ENCODE assay signal across 12 cellular contexts in genomic region chr17:27576429-27577123, GRCh38. TPM values are rescaled to one million over a fixed set of nuclear protein-coding genes. Genes with fewer than 3 reads are reported as not detected.
DNase-seq lines count a peak whose midpoint lies in the region; ATAC-seq, FAIRE-seq and TF ChIP-seq lines count a peak whose summit lies in the region.
"Had no signal": no experiment of that assay in that cellular context is flagged by ENCODE, and none has a peak within 500 bp of the region (broad histone marks: within the 10 kb centered on the region; RNA-seq: fewer than 3 reads in every experiment).

No MANE protein-coding gene starts in this region.

- no peaks in the 10 kb centered on the region for H3K27me3 Mint-ChIP-seq in activated CD4-positive, alpha-beta T cell treated with anti-CD3 and anti-CD28 coated beads for 36 hours
- H3K27me3 Mint-ChIP-seq in activated T-helper 2 cell treated with anti-CD3 and anti-CD28 coated beads, Interferon-gamma antibody, Interleukin-2, Interleukin-4, amounts not matched to agents 10 μg/mL and 5 μg/mL and 100 μg/mL, durations not matched to agents 14 hours and 24 hours and 36 hours (ENCODE audit: low read depth): no peaks in the 10 kb centered on the region

- intact Hi-C loops in activated CD4-positive, alpha-beta T cell treated with anti-CD3 and anti-CD28 coated beads for 36 hours (cut with DNase I, micrococcal nuclease): no loop called here
- intact Hi-C loops in activated T-helper 2 cell treated with anti-CD3 and anti-CD28 coated beads, Interferon-gamma antibody, Interleukin-2, Interleukin-4, amounts not matched to agents 10 μg/mL and 5 μg/mL and 100 μg/mL, durations not matched to agents 14 hours and 24 hours and 36 hours (cut with micrococcal nuclease): loop anchor here (2.0 to 5.0 kb wide), 2 partner anchors 49 to 102 kb away; no protein-coding TSS in a partner anchor
- intact Hi-C loops in kidney (cut with DNase I): no loop called here

- peak overlapping the region; percentile 73 for H3K27ac Mint-ChIP-seq in activated CD4-positive, alpha-beta T cell treated with anti-CD3 and anti-CD28 coated beads for 36 hours
- peak overlapping the region; percentile 88 for H3K27ac Mint-ChIP-seq in activated T-helper 2 cell treated with anti-CD3 and anti-CD28 coated beads, Interferon-gamma antibody, Interleukin-2, Interleukin-4, amounts not matched to agents 10 μg/mL and 5 μg/mL and 100 μg/mL, durations not matched to agents 14 hours and 24 hours and 36 hours

- TF ChIP-seq CTCF in kidney (IDR thresholded peaks at IDR 0.05; ENCODE audit: borderline replicate concordance, extremely low read depth, insufficient read depth): no peak

- ATAC-seq in activated CD4-positive, alpha-beta T cell treated with anti-CD3 and anti-CD28 coated beads for 36 hours: no peak
- ATAC-seq in HG03135 (IDR thresholded peaks at IDR 0.05; ENCODE audit: unreplicated experiment): no peak

- H3K4me1 Mint-ChIP-seq in activated CD4-positive, alpha-beta T cell treated with anti-CD3 and anti-CD28 coated beads for 36 hours: peaks cover 92% of the 10 kb centered on the region
- H3K4me1 Mint-ChIP-seq in activated T-helper 2 cell treated with anti-CD3 and anti-CD28 coated beads, Interferon-gamma antibody, Interleukin-2, Interleukin-4, amounts not matched to agents 10 μg/mL and 5 μg/mL and 100 μg/mL, durations not matched to agents 14 hours and 24 hours and 36 hours (ENCODE audit: low read depth): peaks cover 89% of the 10 kb centered on the region

- CTCF ChIA-PET in activated CD4-positive, alpha-beta T cell treated with anti-CD3 and anti-CD28 coated beads for 36 hours (lab: Charles Lee): interaction anchor here (0.6 to 4.9 kb wide), 2 partner anchors 24 to 159 kb away, joined by 3 to 32 read pairs; no protein-coding TSS in a partner anchor

- H3K27ac ChIP-seq in kidney (ENCODE audit: low read depth in 2 of 2, low read length in 2 of 2) (peak overlapping the region; percentile 75 to 81), substantia nigra (ENCODE audit: low read depth, low read length, poor library complexity, severe bottlenecking) (peak overlapping the region; percentile 32)

- FAIRE-seq in kidney (lab: Jason Lieb, UNC): no peak

- H3K4me3 Mint-ChIP-seq in activated CD4-positive, alpha-beta T cell treated with anti-CD3 and anti-CD28 coated beads for 36 hours: no peak overlapping the region
- H3K4me3 Mint-ChIP-seq in activated T-helper 2 cell treated with anti-CD3 and anti-CD28 coated beads, Interferon-gamma antibody, Interleukin-2, Interleukin-4, amounts not matched to agents 10 μg/mL and 5 μg/mL and 100 μg/mL, durations not matched to agents 14 hours and 24 hours and 36 hours (ENCODE audit: low read depth): peak overlapping the region; percentile 5

- H3K36me3 Mint-ChIP-seq in activated CD4-positive, alpha-beta T cell treated with anti-CD3 and anti-CD28 coated beads for 36 hours (ENCODE audit: low read depth): peaks cover 37% of the 10 kb centered on the region
- H3K36me3 Mint-ChIP-seq in activated T-helper 2 cell treated with anti-CD3 and anti-CD28 coated beads, Interferon-gamma antibody, Interleukin-2, Interleukin-4, amounts not matched to agents 10 μg/mL and 5 μg/mL and 100 μg/mL, durations not matched to agents 14 hours and 24 hours and 36 hours (ENCODE audit: low read depth): peaks cover 46% of the 10 kb centered on the region

- peaks cover 8 to 14% of the 10 kb centered on the region in 2 donors for H3K4me1 ChIP-seq in kidney (ENCODE audit: control insufficient read depth in 1 of 2, insufficient read depth in 1 of 2, low read depth in 1 of 2, low read length in 2 of 2)

- no peaks in the 10 kb centered on the region for H3K36me3 ChIP-seq in kidney (ENCODE audit: control insufficient read depth in 1 of 2, insufficient read depth in 2 of 2, low read length in 2 of 2)

- H3K9ac ChIP-seq in kidney (ENCODE audit: low read length in 2 of 2): no peak overlapping the region

- H3K9me3 ChIP-seq in kidney (ENCODE audit: control insufficient read depth in 1 of 2, low read length in 2 of 2): no peaks in the 10 kb centered on the region

- no peaks in the 10 kb centered on the region for H3K9me3 Mint-ChIP-seq in activated CD4-positive, alpha-beta T cell treated with anti-CD3 and anti-CD28 coated beads for 36 hours (ENCODE audit: low read depth)
- no peaks in the 10 kb centered on the region for H3K9me3 Mint-ChIP-seq in activated T-helper 2 cell treated with anti-CD3 and anti-CD28 coated beads, Interferon-gamma antibody, Interleukin-2, Interleukin-4, amounts not matched to agents 10 μg/mL and 5 μg/mL and 100 μg/mL, durations not matched to agents 14 hours and 24 hours and 36 hours

- H3K4me3 ChIP-seq in kidney (ENCODE audit: low read length in 2 of 2): no peak overlapping the region

- no peak for DNase-seq in activated CD4-positive, alpha-beta T cell treated with anti-CD3 and anti-CD28 coated beads for 36 hours
- no peak for DNase-seq in activated CD4-positive, alpha-beta T cell treated with anti-CD3 and anti-CD28 coated beads, Interleukin-2, amount 50 U/mL, for 4 hours
- DNase-seq in activated T-helper 2 cell treated with anti-CD3 and anti-CD28 coated beads, Interferon-gamma antibody, Interleukin-2, Interleukin-4, amounts not matched to agents 10 μg/mL and 5 μg/mL and 100 μg/mL, durations not matched to agents 14 hours and 24 hours and 36 hours (ENCODE audit: low spot score): no peak
- peak; percentile 5 for DNase-seq in kidney
- peak in 6 of 49 donors; percentile 12 to 39 (median 17) for DNase-seq in substantia nigra (lab: John Stamatoyannopoulos, UW)
- no peak for DNase-seq in activated effector memory CD4-positive, alpha-beta T cell treated with anti-CD3 and anti-CD28 coated beads, Interleukin-2, amount 50 U/mL, for 16 hours
- no peak for DNase-seq in activated CD4-positive, CD25-positive, alpha-beta regulatory T cell treated with anti-CD3 and anti-CD28 coated beads, Interleukin-2, amount 50 U/mL, for 72 hours
- DNase-seq: 8988T; activated T-cell treated with anti-CD3 and anti-CD28 coated beads, Interleukin-2, amount 50 U/mL, for 1 hour; DMS79 treated with DMSO at 0.1 percent for 48 hours; NCI-H526 had no signal

- POLR2A ChIA-PET in activated CD4-positive, alpha-beta T cell treated with anti-CD3 and anti-CD28 coated beads for 36 hours (lab: Charles Lee): no interaction called here

RNA-seq across cellular contexts. Expression of gene LGALS9, which starts 54.4 kb away (rescaled TPM):
- total RNA-seq in activated CD4-positive, alpha-beta T cell treated with anti-CD3 and anti-CD28 coated beads for 36 hours: 10 to 100 TPM; 33.7 to 33.8 TPM
- 35.1 and 35.8 TPM in 2 replicates for total RNA-seq in activated T-helper 2 cell treated with anti-CD3 and anti-CD28 coated beads, Interferon-gamma antibody, Interleukin-2, Interleukin-4, amounts not matched to agents 10 μg/mL and 5 μg/mL and 100 μg/mL, durations not matched to agents 14 hours and 24 hours and 36 hours
- 50.8 TPM for total RNA-seq in kidney
- 16.4 TPM for polyA plus RNA-seq in kidney (ENCODE audit: insufficient read depth, low read depth, low replicate concordance)
